In genomic region chr7:47361746-47362215, GRCh38 we compare ENCODE assay signal across 10 cellular contexts.
DNase-seq lines count a peak whose midpoint lies in the region; ATAC-seq, FAIRE-seq and TF ChIP-seq lines count a peak whose summit lies in the region.
"Had no signal": no experiment of that assay in that cellular context is flagged by ENCODE, and none has a peak within 500 bp of the region (broad histone marks: within the 10 kb centered on the region; RNA-seq: fewer than 3 reads in every experiment).

No MANE protein-coding gene starts in this region.

- FAIRE-seq in urothelium cell line (lab: Jason Lieb, UNC) = peak; percentile 83
- FAIRE-seq: endometrium had no signal

- TF ChIP-seq CTCF in left ventricle myocardium inferior (IDR thresholded peaks at IDR 0.05; ENCODE audit: borderline replicate concordance) = no peak

- no peak overlapping the region for H3K27ac Mint-ChIP-seq in stimulated activated effector memory CD8-positive, alpha-beta T cell treated with anti-CD3 and anti-CD28 coated beads, Interleukin-12 subunit alpha, Interleukin-12 subunit beta, amount 100 ng/mL, for 72 hours

- peak overlapping the region; percentile 78 for H3K27ac ChIP-seq in left ventricle myocardium inferior (replicated peaks)

- no peak for ATAC-seq in HG03280 (IDR thresholded peaks at IDR 0.05; ENCODE audit: unreplicated experiment)
- ATAC-seq in stimulated activated effector memory CD8-positive, alpha-beta T cell treated with anti-CD3 and anti-CD28 coated beads, Interleukin-12 subunit alpha, Interleukin-12 subunit beta, amount 100 ng/mL, for 72 hours = no peak

- no peaks in the 10 kb centered on the region for H3K27me3 ChIP-seq in left ventricle myocardium inferior (ENCODE audit: low read depth)

- peak; percentile 67 for DNase-seq in stimulated activated CD4-positive, alpha-beta T cell treated with anti-CD3 and anti-CD28 coated beads, Interleukin-15, amount 100 ng/mL, for 24 hours
- no peak for DNase-seq in stimulated activated CD4-positive, alpha-beta T cell treated with anti-CD3 and anti-CD28 coated beads, Interleukin-4, amount 100 ng/mL, for 1 hour
- peak; percentile 70 for DNase-seq in activated CD8-positive, alpha-beta memory T cell treated with anti-CD3 and anti-CD28 coated beads, Interleukin-2, amount 50 U/mL, for 48 hours
- DNase-seq in left ventricle myocardium inferior = peak; percentile 63
- peak; percentile 89 for DNase-seq in urothelium cell line (ENCODE audit: low spot score)
- DNase-seq in SHP77 (lab: John Stamatoyannopoulos, UW) = no peak
- DNase-seq in stimulated activated effector memory CD8-positive, alpha-beta T cell treated with anti-CD3 and anti-CD28 coated beads, Interleukin-12 subunit alpha, Interleukin-12 subunit beta, amount 100 ng/mL, for 72 hours (ENCODE audit: low spot score in 2 of 2) = no peak
- DNase-seq: Caco-2 had no signal

- H3K36me3 Mint-ChIP-seq in stimulated activated effector memory CD8-positive, alpha-beta T cell treated with anti-CD3 and anti-CD28 coated beads, Interleukin-12 subunit alpha, Interleukin-12 subunit beta, amount 100 ng/mL, for 72 hours = no peaks in the 10 kb centered on the region

- no peaks in the 10 kb centered on the region for H3K9me3 ChIP-seq in left ventricle myocardium inferior (replicated peaks)
- H3K9me3 ChIP-seq: Caco-2 had no signal

- H3K36me3 ChIP-seq in left ventricle myocardium inferior = no peaks in the 10 kb centered on the region

- H3K9me3 Mint-ChIP-seq in stimulated activated effector memory CD8-positive, alpha-beta T cell treated with anti-CD3 and anti-CD28 coated beads, Interleukin-12 subunit alpha, Interleukin-12 subunit beta, amount 100 ng/mL, for 72 hours = no peaks in the 10 kb centered on the region

- intact Hi-C loops in left ventricle myocardium inferior (cut with micrococcal nuclease) = no loop called here

- no peak overlapping the region for H3K4me3 Mint-ChIP-seq in stimulated activated effector memory CD8-positive, alpha-beta T cell treated with anti-CD3 and anti-CD28 coated beads, Interleukin-12 subunit alpha, Interleukin-12 subunit beta, amount 100 ng/mL, for 72 hours

- peaks cover 6% of the 10 kb centered on the region for H3K4me1 Mint-ChIP-seq in stimulated activated effector memory CD8-positive, alpha-beta T cell treated with anti-CD3 and anti-CD28 coated beads, Interleukin-12 subunit alpha, Interleukin-12 subunit beta, amount 100 ng/mL, for 72 hours

- no peak overlapping the region for H3K4me3 ChIP-seq in left ventricle myocardium inferior

- peaks cover 24% of the 10 kb centered on the region for H3K4me1 ChIP-seq in left ventricle myocardium inferior
- H3K4me1 ChIP-seq: Caco-2 had no signal

Comparison
In these comparisons a context has a peak if more than half of its experiments do, and no peak if none do; other contexts are left out.
1. DNase-seq: peak in stimulated activated CD4-positive, alpha-beta T cell treated with anti-CD3 and anti-CD28 coated beads, Interleukin-15, amount 100 ng/mL, for 24 hours (single experiment), activated CD8-positive, alpha-beta memory T cell treated with anti-CD3 and anti-CD28 coated beads, Interleukin-2, amount 50 U/mL, for 48 hours (single experiment), left ventricle myocardium inferior (single experiment) and urothelium cell line (single experiment); none in stimulated activated CD4-positive, alpha-beta T cell treated with anti-CD3 and anti-CD28 coated beads, Interleukin-4, amount 100 ng/mL, for 1 hour (single experiment), SHP77 (0 of 2) and stimulated activated effector memory CD8-positive, alpha-beta T cell treated with anti-CD3 and anti-CD28 coated beads, Interleukin-12 subunit alpha, Interleukin-12 subunit beta, amount 100 ng/mL, for 72 hours (0 of 2).